8 cellular contexts compared by ENCODE assay signal in the genomic region with DNA sequence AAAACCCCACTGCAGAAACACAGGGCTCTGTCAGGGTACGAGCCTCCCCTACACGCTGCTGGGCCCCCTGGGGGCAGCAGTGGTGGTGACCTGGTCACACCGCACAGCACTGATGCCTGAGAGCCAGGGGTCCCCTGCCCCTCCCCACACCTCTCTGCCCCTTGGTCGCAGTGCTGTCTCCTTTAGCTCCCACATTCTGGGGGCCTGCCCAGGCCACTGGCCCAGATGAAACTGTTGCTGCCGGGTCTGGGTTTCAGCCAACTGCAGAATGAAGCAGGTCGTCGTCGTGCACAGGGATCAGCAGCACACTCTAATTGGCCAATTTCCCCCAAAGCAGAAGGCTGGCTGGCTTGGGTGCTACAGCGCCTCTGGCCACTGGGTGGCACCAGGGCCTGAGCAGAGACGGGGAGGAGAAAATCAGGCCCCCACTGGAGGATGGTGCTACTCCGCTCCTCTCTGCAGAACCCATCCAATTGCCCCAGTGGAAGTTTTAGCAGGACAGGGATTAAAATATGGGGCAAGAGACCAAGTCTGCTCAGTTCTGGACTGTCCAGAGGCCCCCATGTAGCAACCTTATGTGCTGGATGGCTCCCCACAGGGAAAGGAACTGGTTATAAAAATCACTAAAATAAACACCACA. TPM values are rescaled to one million over a fixed set of nuclear protein-coding genes. Genes with fewer than 3 reads are reported as not detected.
DNase-seq lines count a peak whose midpoint lies in the region; ATAC-seq and TF ChIP-seq lines count a peak whose summit lies in the region.

No MANE protein-coding gene starts in this region.

- DNase-seq in DMS114 treated with DMSO at 0.1 percent for 48 hours (lab: John Stamatoyannopoulos, UW; ENCODE audit: unreplicated experiment) (peak; percentile 55), LoVo (ENCODE audit: low spot score) (peak; percentile 26), SK-MEL-5 (ENCODE audit: low read depth, low spot score) (peak; percentile 80), omental fat pad (ENCODE audit: low spot score) (no peak)
- peak; percentile 78 for DNase-seq in activated naive CD4-positive, alpha-beta T cell treated with Interleukin-2 at 50 U/mL for 16 hours

- no CpG with 5 or more reads among the region's 11 CpGs for WGBS in gastroesophageal sphincter (ENCODE audit: low coverage in 1 of 2), 2 donors
- 12% methylated on average over 11 of the region's 11 CpGs for WGBS in thymus

- no peak for TF ChIP-seq EP300 in gastroesophageal sphincter (IDR thresholded peaks at IDR 0.05)

- TF ChIP-seq CTCF in gastroesophageal sphincter (IDR thresholded peaks at IDR 0.05): peak; percentile 89 to 93 (median 91)
- peak in 2 of 3 donors; percentile 15 to 59 for TF ChIP-seq CTCF in omental fat pad (IDR thresholded peaks at IDR 0.05)

- TF ChIP-seq POLR2A in gastroesophageal sphincter (IDR thresholded peaks at IDR 0.05): no peak

- H3K27ac ChIP-seq in gastroesophageal sphincter: peak overlapping the region in 2 of 4 donors; percentile 40 to 44
- peak overlapping the region; percentile 25 for H3K27ac ChIP-seq in thymus (ENCODE audit: low read depth)

- H3K9me3 ChIP-seq in gastroesophageal sphincter: no peaks in the 10 kb centered on the region
- no peaks in the 10 kb centered on the region for H3K9me3 ChIP-seq in thymus (ENCODE audit: control insufficient read depth)

- in situ Hi-C loops in SK-MEL-5 (cut with HindIII; ENCODE audit: low pct_unique_long_range_greater_than_20kb, low sequenced_read_pairs): no loop called here

- H3K36me3 ChIP-seq in gastroesophageal sphincter (peaks cover 0 to 63% of the 10 kb centered on the region in 2 donors), thymus (ENCODE audit: control insufficient read depth, insufficient read depth) (peaks cover 52% of the 10 kb centered on the region)

- H3K4me1 ChIP-seq in gastroesophageal sphincter (peaks cover 5 to 43% (median 13%) of the 10 kb centered on the region in 3 donors), thymus (ENCODE audit: control insufficient read depth, insufficient read depth, low read length) (peaks cover 11% of the 10 kb centered on the region)

- H3K4me3 ChIP-seq in gastroesophageal sphincter: no peak overlapping the region
- H3K4me3 ChIP-seq in thymus (ENCODE audit: low read length): no peak overlapping the region

- ATAC-seq in GM21717 (IDR thresholded peaks at IDR 0.05; ENCODE audit: unreplicated experiment) (peak; percentile 66), gastroesophageal sphincter (peak; percentile 90), omental fat pad (ENCODE audit: low FRiP score) (peak; percentile 83)

- H3K27me3 ChIP-seq in gastroesophageal sphincter (no peaks in the 10 kb centered on the region), thymus (ENCODE audit: control insufficient read depth, insufficient read depth) (no peaks in the 10 kb centered on the region)

RNA-seq across cellular contexts. Expression of gene DIDO1, which starts 26.1 kb away (rescaled TPM):
- total RNA-seq in SK-MEL-5 (2014; rRNA removed; shearing (Covaris generic)): 26.4 and 29.9 TPM in 2 replicates
- 30.1 and 35.0 TPM in 2 replicates for polyA plus RNA-seq in SK-MEL-5 (2015; cell fraction: cytosol; rRNA removed)
- 107 and 134 TPM in 2 replicates for polyA plus RNA-seq in SK-MEL-5 (2015; cell fraction: nucleus; rRNA removed)
- total RNA-seq in gastroesophageal sphincter (10 to 100 TPM; 49.5 to 75.8 (median 66.5) TPM), omental fat pad (10 to 100 TPM; 40.6 to 64.4 (median 54.1) TPM)
- polyA plus RNA-seq in thymus: 33.2 TPM

RNA-seq across cellular contexts. Expression of gene GID8, which starts 37.8 kb away (rescaled TPM):
- 21.4 and 23.3 TPM in 2 replicates for total RNA-seq in SK-MEL-5 (2014; rRNA removed; shearing (Covaris generic))
- 27.1 and 31.1 TPM in 2 replicates for polyA plus RNA-seq in SK-MEL-5 (2015; cell fraction: cytosol; rRNA removed)
- 19.9 and 30.2 TPM in 2 replicates for polyA plus RNA-seq in SK-MEL-5 (2015; cell fraction: nucleus; rRNA removed)
- total RNA-seq in gastroesophageal sphincter (10 to 100 TPM; 23.2 to 34.8 (median 27.9) TPM), omental fat pad (10 to 100 TPM; 21.7 to 33.4 (median 25.5) TPM)
- 24.0 TPM for polyA plus RNA-seq in thymus

RNA-seq across cellular contexts. Expression of gene TCFL5, which starts 38.5 kb away (rescaled TPM):
- total RNA-seq in SK-MEL-5 (2014; rRNA removed; shearing (Covaris generic)): 54.7 and 55.2 TPM in 2 replicates
- 27.1 and 29.4 TPM in 2 replicates for polyA plus RNA-seq in SK-MEL-5 (2015; cell fraction: cytosol; rRNA removed)
- polyA plus RNA-seq in SK-MEL-5 (2015; cell fraction: nucleus; rRNA removed): 31.6 TPM in 2 replicates
- total RNA-seq in gastroesophageal sphincter (10 to 100 TPM; 12.0 to 28.9 (median 13.8) TPM), omental fat pad (1 to 10 TPM; 6.1 to 7.7 (median 6.3) TPM)
- polyA plus RNA-seq in thymus: 10.9 TPM

RNA-seq across cellular contexts. Expression of gene SLC17A9, which starts 52.3 kb away (rescaled TPM):
- total RNA-seq in SK-MEL-5 (2014; rRNA removed; shearing (Covaris generic)): not detected in 2 replicates
- polyA plus RNA-seq in SK-MEL-5 (2015; cell fraction: cytosol; rRNA removed): not detected in 2 replicates
- not detected in 2 replicates for polyA plus RNA-seq in SK-MEL-5 (2015; cell fraction: nucleus; rRNA removed)
- 1 to 10 TPM; 1.3 to 4.6 (median 2.8) TPM for total RNA-seq in gastroesophageal sphincter
- 10 to 100 TPM in 1 of 4 donors, 1 to 10 TPM in 3; 1.6 to 10.7 (median 2.5) TPM for total RNA-seq in omental fat pad
- 10.0 TPM for polyA plus RNA-seq in thymus
